In the genomic region with DNA sequence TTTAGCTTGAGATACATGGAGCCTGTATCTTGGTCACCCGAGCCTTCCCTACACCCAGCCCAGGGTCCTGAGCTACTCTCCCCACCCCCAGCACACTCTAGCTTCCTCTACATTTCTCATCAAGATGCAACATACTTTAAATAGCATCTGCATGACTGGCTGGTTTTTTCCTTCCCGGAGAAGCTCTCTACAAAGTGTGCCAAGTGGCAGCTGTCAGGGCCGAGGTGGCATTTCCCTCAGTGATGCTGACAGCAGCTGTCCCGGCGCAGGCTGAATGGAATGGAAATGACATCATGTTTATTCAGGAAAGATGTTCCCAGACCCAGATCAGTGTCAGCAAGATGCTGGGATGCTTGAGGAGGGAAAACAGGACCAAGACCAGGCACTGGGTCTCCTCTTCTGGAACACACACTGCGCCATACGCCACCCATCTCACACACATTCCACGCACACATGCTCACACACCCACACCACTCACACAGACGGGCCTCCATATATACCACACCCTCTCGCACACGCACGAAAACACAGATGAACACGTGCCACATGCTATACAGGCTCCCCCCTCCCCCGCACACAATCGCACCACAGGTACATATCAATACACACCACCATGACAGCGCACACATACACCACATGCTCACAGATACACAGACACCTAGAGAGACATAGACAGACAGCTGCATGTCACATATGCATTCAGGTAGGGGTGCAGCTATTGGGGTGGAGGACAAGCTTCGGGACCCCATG, we compare ENCODE assay signal across 11 cellular contexts.
DNase-seq lines count a peak whose midpoint lies in the region; ATAC-seq and TF ChIP-seq lines count a peak whose summit lies in the region.
"Had no signal": no experiment of that assay in that cellular context is flagged by ENCODE, and none has a peak within 500 bp of the region (broad histone marks: within the 10 kb centered on the region; RNA-seq: fewer than 3 reads in every experiment).

No MANE protein-coding gene starts in this region.

- peak overlapping the region in 2 of 3 donors; percentile 3 to 46 for H3K9ac ChIP-seq in skeletal muscle tissue (ENCODE audit: low read depth in 1 of 3, low read length in 3 of 3)

- H3K27me3 ChIP-seq in heart left ventricle (peaks cover 0 to 4% (median 0%) of the 10 kb centered on the region in 9 donors), skeletal muscle tissue (ENCODE audit: control insufficient read depth in 3 of 3, insufficient read depth in 3 of 3, low read length in 3 of 3) (no peaks in the 10 kb centered on the region)
- H3K27me3 ChIP-seq: ascending aorta had no signal

- DNase-seq in DMS153 (lab: John Stamatoyannopoulos, UW) (peak; percentile 55), DMS153 treated with DMSO at 0.1 percent for 48 hours (lab: John Stamatoyannopoulos, UW; ENCODE audit: unreplicated experiment) (no peak), T1000 (lab: John Stamatoyannopoulos, UW) (peak; percentile 45), heart left ventricle (peak in 4 of 5 donors; percentile 21 to 70 (median 31))
- DNase-seq: activated B cell treated with CpG ODN at 0.5 μM for 24 hours, NCI-H187 treated with DMSO at 0.1 percent for 48 hours had no signal

- no peak for TF ChIP-seq POLR2A in heart left ventricle (IDR thresholded peaks at IDR 0.05)

- no peaks in the 10 kb centered on the region for H3K4me1 ChIP-seq in heart left ventricle
- H3K4me1 ChIP-seq in skeletal muscle tissue (ENCODE audit: control insufficient read depth in 3 of 3, insufficient read depth in 3 of 3, low read length in 3 of 3), result peaks cover 6 to 20% (median 17%) of the 10 kb centered on the region in 3 donors
- H3K4me1 ChIP-seq: ascending aorta had no signal

- H3K27ac ChIP-seq in heart left ventricle, result no peak overlapping the region
- peak overlapping the region; percentile 85 for H3K27ac ChIP-seq in skeletal muscle tissue (ENCODE audit: low read depth, low read length)
- H3K27ac ChIP-seq: ascending aorta had no signal

- H3K4me3 ChIP-seq in heart left ventricle (no peak overlapping the region), skeletal muscle tissue (ENCODE audit: low read length in 3 of 3) (peak overlapping the region in 1 of 3 donors; percentile 49)
- H3K4me3 ChIP-seq: ascending aorta had no signal

- intact Hi-C loops in heart left ventricle (cut with DNase I), result no loop called here

- TF ChIP-seq CTCF in heart left ventricle (IDR thresholded peaks at IDR 0.05), result no peak

- ATAC-seq in heart left ventricle, result peak; percentile 42 to 82 (median 71)
- no peak for ATAC-seq in HG02938 (IDR thresholded peaks at IDR 0.05; ENCODE audit: unreplicated experiment)
- no peak for ATAC-seq in GM18517 (IDR thresholded peaks at IDR 0.05; ENCODE audit: unreplicated experiment)
- no peak for ATAC-seq in GM21367 (IDR thresholded peaks at IDR 0.05; ENCODE audit: unreplicated experiment)

- WGBS in heart left ventricle, 4 donors, result 61 to 67% (median 65%) methylated on average over 17 of the region's 17 CpGs

- H3K9me3 ChIP-seq in heart left ventricle (peaks cover 0 to 3% (median 0%) of the 10 kb centered on the region in 12 donors), skeletal muscle tissue (ENCODE audit: control insufficient read depth in 3 of 3, low read length in 3 of 3) (no peaks in the 10 kb centered on the region)
- H3K9me3 ChIP-seq: ascending aorta had no signal

- H3K36me3 ChIP-seq in heart left ventricle (no peaks in the 10 kb centered on the region), skeletal muscle tissue (ENCODE audit: control insufficient read depth in 3 of 3, insufficient read depth in 3 of 3, low read length in 3 of 3) (no peaks in the 10 kb centered on the region)
- H3K36me3 ChIP-seq: ascending aorta had no signal

Comparison
In these comparisons a context has a peak if more than half of its experiments do, and no peak if none do; other contexts are left out.
1. ATAC-seq: peak in heart left ventricle (4 of 4); none in HG02938 (single experiment), GM18517 (single experiment) and GM21367 (single experiment).